In genomic region chr20:31587545-31588389, GRCh38 we compare ENCODE assay signal across 9 cellular contexts. TPM values are rescaled to one million over a fixed set of nuclear protein-coding genes. Genes with fewer than 3 reads are reported as not detected.
DNase-seq lines count a peak whose midpoint lies in the region; ATAC-seq, FAIRE-seq and TF ChIP-seq lines count a peak whose summit lies in the region.
"Had no signal": no experiment of that assay in that cellular context is flagged by ENCODE, and none has a peak within 500 bp of the region (broad histone marks: within the 10 kb centered on the region; RNA-seq: fewer than 3 reads in every experiment).

No MANE protein-coding gene starts in this region.

- 0 out of 4 replicates have a peak, but pooled peaks of 1 of the 2 experiments have one; percentile 26 for TF ChIP-seq POLR2A in HepG2 (IDR thresholded peaks at IDR 0.05; ENCODE audit: insufficient read depth in 1 of 2, low read depth in 2 of 2, low read length in 2 of 2)

- H3K4me3 ChIP-seq in MG63, result peak overlapping the region; percentile 35
- H3K4me3 ChIP-seq in cardiac fibroblast (replicated peaks in 1 of 2; ENCODE audit: low read depth in 2 of 2, low read length in 2 of 2), result peak overlapping the region; percentile 41 to 48
- H3K4me3 ChIP-seq in HepG2 (replicated peaks in 1 of 3; ENCODE audit: insufficient read depth in 1 of 3, low read depth in 2 of 3, low read length in 3 of 3), result peak overlapping the region; percentile 68 to 86 (median 84)
- peak overlapping the region; percentile 51 for H3K4me3 ChIP-seq in thymus (ENCODE audit: low read length)

- CTCF ChIA-PET in HepG2 (lab: Yijun Ruan, JAX; ENCODE audit: low intra/inter-chr PET ratio, low total read pairs), result interaction anchor here (0.9 to 1.8 kb wide), 2 partner anchors 18 to 25 kb away, joined by 4 to 7 read pairs; no protein-coding TSS in a partner anchor

- no TSS peak for BruUV-seq in HepG2 (replicated peaks; lab: Mats Ljungman, UMichigan)

- peak overlapping the region; percentile 50 for H3K27ac ChIP-seq in HepG2 (ENCODE audit: extremely low read length, insufficient read depth, low read length)
- H3K27ac ChIP-seq in thymus (ENCODE audit: low read depth), result no peak overlapping the region

- 0 out of 2 replicates have a peak, but pooled peaks have one; percentile 58 for TF ChIP-seq RAD21 in HepG2 (CRISPR knock-in tag; IDR thresholded peaks at IDR 0.05)

- POLR2A ChIA-PET in HepG2 (lab: Yijun Ruan, JAX), result interaction anchor here (0.9 to 12.7 kb wide), 8 partner anchors 9 to 126 kb away, joined by 3 to 362 read pairs (median 8); partner anchors contain the start of gene ID1

- TF ChIP-seq EP300 in HepG2 (IDR thresholded peaks at IDR 0.05; ENCODE audit: low read depth in 2 of 2, low read length in 2 of 2) (no peak), HepG2 (CRISPR knock-in tag; IDR thresholded peaks at IDR 0.05; ENCODE audit: borderline replicate concordance) (no peak)

- intact Hi-C loops in HepG2 (cut with micrococcal nuclease; ENCODE audit: unreplicated experiment), result loop anchor here (1.0 kb wide), 1 partner anchor 13 kb away; no protein-coding TSS in a partner anchor

- peak; percentile 93 for DNase-seq in D341Med (ENCODE audit: low spot score)
- peak; percentile 74 for DNase-seq in MG63
- peak in 1 of 2 donors; percentile 63 for DNase-seq in cardiac fibroblast (ENCODE audit: low read depth in 2 of 2)
- no peak for DNase-seq in HepG2 (ENCODE audit: low spot score)
- no peak for DNase-seq in cerebellar cortex (ENCODE audit: low spot score)
- DNase-seq in stimulated activated CD4-positive, alpha-beta T cell treated with anti-CD3 and anti-CD28 coated beads, Interleukin-2, amount 100 ng/mL, for 48 hours, result no peak
- DNase-seq in NCI-H187 treated with DMSO at 0.1 percent for 48 hours (lab: John Stamatoyannopoulos, UW), result no peak

- ATAC-seq in HepG2, result peak; percentile 78

- no peaks in the 10 kb centered on the region for H4K20me1 ChIP-seq in HepG2 (ENCODE audit: insufficient read depth, low read length)

- H3K36me3 ChIP-seq in MG63 (no peaks in the 10 kb centered on the region), HepG2 (replicated peaks in 1 of 2; ENCODE audit: control insufficient read depth in 1 of 2, insufficient read depth in 2 of 2, low read length in 2 of 2) (no peaks in the 10 kb centered on the region), thymus (ENCODE audit: control insufficient read depth, insufficient read depth) (no peaks in the 10 kb centered on the region)

- peak overlapping the region; percentile 82 for H3K9ac ChIP-seq in HepG2 (ENCODE audit: insufficient read depth, low read depth, low read length)

- no peaks in the 10 kb centered on the region for H3K79me2 ChIP-seq in HepG2 (ENCODE audit: insufficient read depth, low read length)

- TF ChIP-seq CTCF in cardiac fibroblast (IDR thresholded peaks at IDR 0.05; ENCODE audit: low read depth, low read length) (no peak), HepG2 (CRISPR knock-in tag; IDR thresholded peaks at IDR 0.05) (no peak)

- H3K9me3 ChIP-seq in MG63, result no peaks in the 10 kb centered on the region
- H3K9me3 ChIP-seq in HepG2 (ENCODE audit: low read length), result no peaks in the 10 kb centered on the region
- no peaks in the 10 kb centered on the region for H3K9me3 ChIP-seq in thymus (ENCODE audit: control insufficient read depth)

- WGBS in HepG2 (ENCODE audit: low lambda C conversion rate), result under 1% methylated on average over 64 of the region's 76 CpGs
- WGBS in thymus, result 3% methylated on average over 76 of the region's 76 CpGs

- H3K4me1 ChIP-seq in HepG2 (ENCODE audit: insufficient read depth, low read length) (peaks cover 47% of the 10 kb centered on the region), thymus (ENCODE audit: control insufficient read depth, insufficient read depth, low read length) (peaks cover 7% of the 10 kb centered on the region)

- peak overlapping the region; percentile 45 for H2AFZ ChIP-seq in HepG2 (ENCODE audit: low read length)

- in situ Hi-C loops in HepG2 (cut with HindIII; ENCODE audit: extremely low pct_ligation_motif_present, low pct_unique_long_range_greater_than_20kb), result no loop called here

- FAIRE-seq in HepG2 (lab: Jason Lieb, UNC), result no peak

- H3K27me3 ChIP-seq in MG63 (no peaks in the 10 kb centered on the region), HepG2 (ENCODE audit: control insufficient read depth in 1 of 2, insufficient read depth in 2 of 2, low read length in 2 of 2) (no peaks in the 10 kb centered on the region), thymus (ENCODE audit: control insufficient read depth, insufficient read depth) (no peaks in the 10 kb centered on the region)

- H3K4me2 ChIP-seq in HepG2 (ENCODE audit: low read depth, low read length), result peak overlapping the region; percentile 96

TF ChIP-seq in HepG2, 621 proteins besides CTCF, POLR2A, EP300 and RAD21 (continues in another document):
- no peak for TF ChIP-seq AGO1 (IDR thresholded peaks at IDR 0.05; ENCODE audit: low read depth, low read length, poor library complexity, severe bottlenecking)
- no peak for TF ChIP-seq SP4 (CRISPR knock-in tag; IDR thresholded peaks at IDR 0.05)
- TF ChIP-seq HOMEZ (CRISPR knock-in tag; IDR thresholded peaks at IDR 0.05; ENCODE audit: low read depth), result no peak
- TF ChIP-seq ZNF234 (CRISPR knock-in tag; conservative IDR thresholded peaks at IDR 0.05), result no peak

RNA-seq across cellular contexts. Expression of gene ID1, which starts 17.3 kb away (rescaled TPM):
- total RNA-seq in MG63 (2014; rRNA removed; shearing (Covaris generic); ENCODE audit: low replicate concordance), result 363 and 396 TPM in 2 replicates
- 315 and 419 TPM in 2 replicates for total RNA-seq in HepG2 (2016; rRNA removed; fragmentation: Illumina TruSeq; extraction: Trizol)
- 421 and 422 TPM in 2 replicates for total RNA-seq in HepG2 (2016; cell fraction: cytosol; rRNA removed; fragmentation: Illumina TruSeq; extraction: Trizol; ENCODE audit: low read depth)
- total RNA-seq in HepG2 (2016; cell fraction: insoluble cytoplasmic fraction; rRNA removed; fragmentation: Illumina TruSeq; extraction: Trizol), result 297 and 421 TPM in 2 replicates
- 329 and 339 TPM in 2 replicates for total RNA-seq in HepG2 (2016; cell fraction: membrane; rRNA removed; fragmentation: Illumina TruSeq; extraction: Trizol)
- total RNA-seq in HepG2 (2016; cell fraction: nucleus; rRNA removed; fragmentation: Illumina TruSeq; extraction: Trizol), result 273 and 295 TPM in 2 replicates
- 258 and 320 TPM in 2 replicates for polyA plus RNA-seq in HepG2 (2011; rRNA removed)
- polyA plus RNA-seq in HepG2 (2011; cell fraction: cytosol; rRNA removed), result 494 and 1,223 TPM in 2 replicates
- 541 and 1,398 TPM in 2 replicates for polyA plus RNA-seq in HepG2 (2011; cell fraction: nucleus; rRNA removed)
- polyA plus RNA-seq in HepG2 (2012), result 119 and 147 TPM in 2 replicates
- polyA plus RNA-seq in HepG2 (2016; cell fraction: cytosol; fragmentation: Illumina TruSeq; extraction: Trizol; ENCODE audit: low read depth), result 99.0 and 102 TPM in 2 replicates
- polyA plus RNA-seq in HepG2 (2016; cell fraction: insoluble cytoplasmic fraction; fragmentation: Illumina TruSeq; extraction: Trizol; ENCODE audit: low read depth), result 273 and 282 TPM in 2 replicates
- 104 TPM in 2 replicates for polyA plus RNA-seq in HepG2 (2016; cell fraction: membrane; fragmentation: Illumina TruSeq; extraction: Trizol; ENCODE audit: low read depth)
- 496 and 499 TPM in 2 replicates for polyA plus RNA-seq in HepG2 (2016; cell fraction: nucleus; fragmentation: Illumina TruSeq; extraction: Trizol; ENCODE audit: insufficient read depth, low read depth)
- polyA minus RNA-seq in HepG2 (2011; rRNA and poly(A)+ RNA removed; ENCODE audit: low replicate concordance), result 259 and 709 TPM in 2 replicates
- polyA minus RNA-seq in HepG2 (2011; cell fraction: cytosol; rRNA and poly(A)+ RNA removed), result 242 and 434 TPM in 2 replicates
- polyA minus RNA-seq in HepG2 (2011; cell fraction: nucleus; rRNA and poly(A)+ RNA removed), result 194 and 456 TPM in 2 replicates
- 138 TPM for polyA plus RNA-seq in thymus

RNA-seq across cellular contexts. Expression of gene COX4I2, which starts 49.9 kb away (rescaled TPM):
- total RNA-seq in MG63 (2014; rRNA removed; shearing (Covaris generic); ENCODE audit: low replicate concordance), result not detected in 2 replicates
- total RNA-seq in HepG2 (2016; rRNA removed; fragmentation: Illumina TruSeq; extraction: Trizol), result not detected in 2 replicates
- total RNA-seq in HepG2 (2016; cell fraction: cytosol; rRNA removed; fragmentation: Illumina TruSeq; extraction: Trizol; ENCODE audit: low read depth), result not detected in 2 replicates
- total RNA-seq in HepG2 (2016; cell fraction: insoluble cytoplasmic fraction; rRNA removed; fragmentation: Illumina TruSeq; extraction: Trizol), result not detected in 2 replicates
- total RNA-seq in HepG2 (2016; cell fraction: membrane; rRNA removed; fragmentation: Illumina TruSeq; extraction: Trizol), result not detected in 2 replicates
- not detected in 2 replicates for total RNA-seq in HepG2 (2016; cell fraction: nucleus; rRNA removed; fragmentation: Illumina TruSeq; extraction: Trizol)
- polyA plus RNA-seq in HepG2 (2011; rRNA removed) (0.74 and 1.1 TPM in 2 replicates), thymus (5.4 TPM)
- 0.97 and 1.4 TPM in 2 replicates for polyA plus RNA-seq in HepG2 (2011; cell fraction: cytosol; rRNA removed)
- polyA plus RNA-seq in HepG2 (2011; cell fraction: nucleus; rRNA removed), result 0.31 TPM in 1 of 2 replicates, not detected in the other
- polyA plus RNA-seq in HepG2 (2012), result 0.61 and 0.68 TPM in 2 replicates
- not detected in 2 replicates for polyA plus RNA-seq in HepG2 (2016; cell fraction: cytosol; fragmentation: Illumina TruSeq; extraction: Trizol; ENCODE audit: low read depth)
- polyA plus RNA-seq in HepG2 (2016; cell fraction: insoluble cytoplasmic fraction; fragmentation: Illumina TruSeq; extraction: Trizol; ENCODE audit: low read depth), result not detected in 2 replicates
- not detected in 2 replicates for polyA plus RNA-seq in HepG2 (2016; cell fraction: membrane; fragmentation: Illumina TruSeq; extraction: Trizol; ENCODE audit: low read depth)
- polyA plus RNA-seq in HepG2 (2016; cell fraction: nucleus; fragmentation: Illumina TruSeq; extraction: Trizol; ENCODE audit: insufficient read depth, low read depth), result not detected in 2 replicates
- not detected in 2 replicates for polyA minus RNA-seq in HepG2 (2011; rRNA and poly(A)+ RNA removed; ENCODE audit: low replicate concordance)
- polyA minus RNA-seq in HepG2 (2011; cell fraction: cytosol; rRNA and poly(A)+ RNA removed), result not detected in 2 replicates
- not detected in 2 replicates for polyA minus RNA-seq in HepG2 (2011; cell fraction: nucleus; rRNA and poly(A)+ RNA removed)
- total RNA-seq: LHCN-M2 had no signal

Comparison
In these comparisons a context has a peak if more than half of its experiments do, and no peak if none do; other contexts are left out.
1. DNase-seq: peak in D341Med (single experiment) and MG63 (single experiment); none in HepG2 (single experiment), cerebellar cortex (single experiment), stimulated activated CD4-positive, alpha-beta T cell treated with anti-CD3 and anti-CD28 coated beads, Interleukin-2, amount 100 ng/mL, for 48 hours (0 of 2) and NCI-H187 treated with DMSO at 0.1 percent for 48 hours (single experiment).
2. Peak in every context shown above with its lines, with median percentiles within 50 percentile points of each other: H3K4me3 ChIP-seq.